12 cellular contexts compared by ENCODE assay signal in the genomic region with DNA sequence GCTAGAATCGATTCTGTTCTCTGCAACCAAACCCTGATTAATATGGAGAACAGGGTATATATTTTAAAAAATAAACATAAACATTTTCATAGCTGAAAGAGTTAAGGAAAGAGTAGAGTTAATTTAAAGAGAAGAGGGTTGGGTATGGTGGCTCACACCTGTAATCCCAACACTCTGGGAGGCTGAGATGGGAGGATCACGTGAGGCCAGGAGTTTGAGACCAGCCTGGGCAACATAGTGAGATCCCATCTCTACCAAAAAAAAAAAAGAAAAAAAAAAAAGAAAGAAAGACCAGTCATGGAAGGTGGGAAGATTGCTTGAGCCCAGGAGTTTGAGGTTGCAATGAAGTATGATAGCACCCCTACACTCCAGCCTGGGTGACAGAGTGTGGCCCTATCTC. TPM values are rescaled to one million over a fixed set of nuclear protein-coding genes. Genes with fewer than 3 reads are reported as not detected.
"Had no signal": no experiment of that assay in that cellular context is flagged by ENCODE, and none has a peak within 500 bp of the region (broad histone marks: within the 10 kb centered on the region; RNA-seq: fewer than 3 reads in every experiment).

No MANE protein-coding gene starts in this region.

- H3K4me3 ChIP-seq: GM23248, GM23338, HAP-1 had no signal

- H3K4me3 Mint-ChIP-seq: GM23338, H9, HFFc6 had no signal

- H2AFZ ChIP-seq: GM23248, GM23338 had no signal

- H3K4me2 ChIP-seq: GM23338 had no signal

- H3K9me3 Mint-ChIP-seq: GM23338, HFFc6 had no signal

- H3K36me3 ChIP-seq: HAP-1 had no signal

- H3K27ac Mint-ChIP-seq: GM23338, H9, HFFc6 had no signal

- H3K9ac ChIP-seq: GM23248 had no signal

- DNase-seq: GM23248, GOT3, H7, H9, HCEC 1CT, HFFc6 had no signal

- FAIRE-seq: H1, H54 had no signal

- H3K9me3 ChIP-seq: HAP-1 had no signal

- H3K27ac ChIP-seq: GM23248 had no signal

- ATAC-seq: GM23338, HCT116 had no signal

RNA-seq across cellular contexts. Expression of a gene that starts 25.5 kb away (rescaled TPM):
- total RNA-seq: GM23248, GM23338, H4, H9, HFFc6 had no signal
- polyA plus RNA-seq: GM23248 had no signal

RNA-seq across cellular contexts. Expression of a gene that starts 49.6 kb away (rescaled TPM):
- total RNA-seq: GM23248, GM23338, H1, H7, H9 had no signal
- polyA plus RNA-seq: GM23338 had no signal
